In the genomic region with DNA sequence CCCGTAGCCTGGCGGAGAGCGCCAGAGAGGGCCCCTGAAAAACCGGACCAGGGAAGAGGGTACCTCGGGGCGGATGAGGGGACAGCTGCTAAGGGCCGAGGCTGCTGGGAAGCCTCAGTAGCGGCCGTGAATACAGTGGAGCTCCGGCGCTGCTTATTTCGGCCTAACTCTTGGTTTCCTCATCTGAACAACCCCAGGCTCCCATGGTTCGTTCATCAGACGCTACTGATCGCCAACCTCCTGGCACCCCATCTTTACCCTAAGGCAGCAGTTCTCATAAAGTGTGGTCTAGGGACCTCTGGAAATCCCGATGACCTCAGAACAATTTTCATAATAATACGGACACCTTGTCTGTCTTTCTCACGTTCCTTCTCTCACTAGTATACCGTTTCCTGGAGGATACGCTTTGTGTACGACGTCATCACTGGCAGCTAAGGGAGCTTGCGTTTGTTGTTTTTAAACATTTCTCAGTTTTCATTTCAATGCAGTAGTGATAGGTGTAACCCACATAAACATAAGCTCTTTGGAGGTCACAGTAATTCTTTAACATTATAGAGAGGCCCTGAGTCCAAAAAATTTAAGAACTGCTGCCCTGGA, we compare ENCODE assay signal across 1 cellular context.
TF ChIP-seq lines count a peak whose summit lies in the region.

No MANE protein-coding gene starts in this region.

TF ChIP-seq in K562, 482 proteins besides CTCF, POLR2A, EP300 and RAD21 (continued from another document):
- TF ChIP-seq HDAC1 (IDR thresholded peaks at IDR 0.05) (0 out of 4 replicates have a peak, but pooled peaks of 1 of the 2 experiments have one; percentile 59), CREM (IDR thresholded peaks at IDR 0.05; ENCODE audit: low read depth) (peak; percentile 28; the same call in 1 of the 2 replicates), ATF1 (CRISPR knock-in tag; IDR thresholded peaks at IDR 0.05) (no peak), ATF1 (tag; IDR thresholded peaks at IDR 0.05) (peak; percentile 71)
- TF ChIP-seq, protein P1, sequence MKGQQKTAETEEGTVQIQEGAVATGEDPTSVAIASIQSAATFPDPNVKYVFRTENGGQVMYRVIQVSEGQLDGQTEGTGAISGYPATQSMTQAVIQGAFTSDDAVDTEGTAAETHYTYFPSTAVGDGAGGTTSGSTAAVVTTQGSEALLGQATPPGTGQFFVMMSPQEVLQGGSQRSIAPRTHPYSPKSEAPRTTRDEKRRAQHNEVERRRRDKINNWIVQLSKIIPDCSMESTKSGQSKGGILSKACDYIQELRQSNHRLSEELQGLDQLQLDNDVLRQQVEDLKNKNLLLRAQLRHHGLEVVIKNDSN (CRISPR knock-in tag; IDR thresholded peaks at IDR 0.05), result 0 out of 2 replicates have a peak, but pooled peaks have one; percentile 2
- TF ChIP-seq, protein P2, sequence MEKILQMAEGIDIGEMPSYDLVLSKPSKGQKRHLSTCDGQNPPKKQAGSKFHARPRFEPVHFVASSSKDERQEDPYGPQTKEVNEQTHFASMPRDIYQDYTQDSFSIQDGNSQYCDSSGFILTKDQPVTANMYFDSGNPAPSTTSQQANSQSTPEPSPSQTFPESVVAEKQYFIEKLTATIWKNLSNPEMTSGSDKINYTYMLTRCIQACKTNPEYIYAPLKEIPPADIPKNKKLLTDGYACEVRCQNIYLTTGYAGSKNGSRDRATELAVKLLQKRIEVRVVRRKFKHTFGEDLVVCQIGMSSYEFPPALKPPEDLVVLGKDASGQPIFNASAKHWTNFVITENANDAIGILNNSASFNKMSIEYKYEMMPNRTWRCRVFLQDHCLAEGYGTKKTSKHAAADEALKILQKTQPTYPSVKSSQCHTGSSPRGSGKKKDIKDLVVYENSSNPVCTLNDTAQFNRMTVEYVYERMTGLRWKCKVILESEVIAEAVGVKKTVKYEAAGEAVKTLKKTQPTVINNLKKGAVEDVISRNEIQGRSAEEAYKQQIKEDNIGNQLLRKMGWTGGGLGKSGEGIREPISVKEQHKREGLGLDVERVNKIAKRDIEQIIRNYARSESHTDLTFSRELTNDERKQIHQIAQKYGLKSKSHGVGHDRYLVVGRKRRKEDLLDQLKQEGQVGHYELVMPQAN (IDR thresholded peaks at IDR 0.05; ENCODE audit: borderline replicate concordance), result peak; percentile 63; the same call in 1 of the 2 replicates
